Comparison of ENCODE assay signal across 1 cellular context in the genomic region with DNA sequence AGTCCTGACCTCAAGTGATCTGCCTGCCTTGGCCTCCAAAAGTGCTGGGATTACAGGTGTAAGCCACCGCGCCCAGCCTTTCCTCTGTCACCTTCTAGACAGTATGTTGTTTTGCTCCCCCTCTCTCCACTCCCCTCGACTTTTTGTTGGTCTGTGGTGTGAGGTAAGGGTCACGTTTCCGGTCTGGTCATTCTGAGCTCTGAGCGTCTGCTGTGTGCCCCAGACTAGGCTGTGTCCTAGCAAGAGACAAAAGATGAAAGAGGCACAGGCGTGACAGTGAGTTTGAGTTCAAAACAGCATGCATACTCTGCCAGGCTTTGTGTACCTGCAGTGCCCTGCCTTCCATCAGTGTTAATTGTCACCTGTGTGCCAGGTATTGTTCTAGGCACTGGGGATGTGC.
TF ChIP-seq lines count a peak whose summit lies in the region.

No MANE protein-coding gene starts in this region.

TF ChIP-seq in GM12878, 131 proteins besides CTCF, POLR2A, EP300 and RAD21 (continued from another document):
- TF ChIP-seq ETV6 (conservative IDR thresholded peaks at IDR 0.05 in 1 of 2, IDR thresholded peaks at IDR 0.05 in 1 of 2; ENCODE audit: borderline replicate concordance in 1 of 2, low read depth in 1 of 2) (0 out of 4 replicates have a peak, but pooled peaks of 1 of the 2 experiments have one; percentile 9), IRF4 (IDR thresholded peaks at IDR 0.05; ENCODE audit: low read depth, low read length) (no peak), BHLHE40 (IDR thresholded peaks at IDR 0.05; ENCODE audit: borderline replicate concordance in 1 of 2, low read depth in 2 of 2, low read length in 1 of 2) (peak in 1 of 2 experiments; percentile 15; a peak in 1 of 4 replicates), RUNX3 (IDR thresholded peaks at IDR 0.05; ENCODE audit: low read length) (peak; percentile 56), MXI1 (IDR thresholded peaks at IDR 0.05; ENCODE audit: low read depth, low read length) (no peak), CHD2 (IDR thresholded peaks at IDR 0.05; ENCODE audit: borderline replicate concordance, low read depth, low read length) (no peak), ZBTB4 (CRISPR knock-in tag; IDR thresholded peaks at IDR 0.05) (no peak), SUPT20H (IDR thresholded peaks at IDR 0.05; ENCODE audit: borderline replicate concordance, control insufficient read depth, low read depth, low read length) (no peak), TCF12 (IDR thresholded peaks at IDR 0.05; ENCODE audit: low read depth, low read length) (no peak), CBFB (IDR thresholded peaks at IDR 0.05; ENCODE audit: low read depth) (no peak)
